In genomic region chr1:25432749-25433388, GRCh38 we compare ENCODE assay signal across 11 cellular contexts. TPM values are rescaled to one million over a fixed set of nuclear protein-coding genes. Genes with fewer than 3 reads are reported as not detected.
DNase-seq lines count a peak whose midpoint lies in the region; ATAC-seq lines count a peak whose summit lies in the region.
"Had no signal": no experiment of that assay in that cellular context is flagged by ENCODE, and none has a peak within 500 bp of the region (broad histone marks: within the 10 kb centered on the region; RNA-seq: fewer than 3 reads in every experiment).

No MANE protein-coding gene starts in this region.

- no peaks in the 10 kb centered on the region for H3K36me3 Mint-ChIP-seq in activated naive CD8-positive, alpha-beta T cell

- H4K91ac ChIP-seq in mesenchymal stem cell (ENCODE audit: low read length), result no peak overlapping the region

- H3K14ac ChIP-seq in mesenchymal stem cell (ENCODE audit: low read length in 2 of 2), result no peak overlapping the region

- no peak overlapping the region for H2BK12ac ChIP-seq in mesenchymal stem cell (ENCODE audit: low read length in 2 of 2)

- H4K8ac ChIP-seq in mesenchymal stem cell (ENCODE audit: low read length), result no peak overlapping the region

- H3K79me1 ChIP-seq in mesenchymal stem cell (replicated peaks; ENCODE audit: low read length, poor library complexity, severe bottlenecking), result peaks cover 13% of the 10 kb centered on the region

- H3K4me3 ChIP-seq in right cardiac atrium (ENCODE audit: low read length) (peak overlapping the region; percentile 99), mesenchymal stem cell (ENCODE audit: insufficient read depth in 1 of 2, low read depth in 1 of 2, low read length in 2 of 2) (peak overlapping the region in 1 of 2 experiments; percentile 89)

- no peak overlapping the region for H3K27ac ChIP-seq in right cardiac atrium (ENCODE audit: low read length)
- H3K27ac ChIP-seq in mesenchymal stem cell (ENCODE audit: low read length, poor library complexity, severe bottlenecking), result no peak overlapping the region

- no peak overlapping the region for H2BK5ac ChIP-seq in mesenchymal stem cell (ENCODE audit: low read depth, low read length, poor library complexity, severe bottlenecking)

- H3K4me1 ChIP-seq in right cardiac atrium (ENCODE audit: control insufficient read depth, insufficient read depth, low read length) (peaks cover 3% of the 10 kb centered on the region), mesenchymal stem cell (ENCODE audit: control insufficient read depth, insufficient read depth, low read depth, low read length) (peaks cover 4% of the 10 kb centered on the region)

- no peak overlapping the region for H3K4ac ChIP-seq in mesenchymal stem cell (ENCODE audit: low read depth in 1 of 2, low read length in 2 of 2)

- H3K4me1 Mint-ChIP-seq in activated naive CD8-positive, alpha-beta T cell (ENCODE audit: low read depth), result peaks cover 65% of the 10 kb centered on the region

- DNase-seq in right cardiac atrium (no peak), left ventricle myocardium superior (no peak), mesenchymal stem cell (no peak), GF-D8 (lab: John Stamatoyannopoulos, UW) (no peak), NCI-H2081 (lab: John Stamatoyannopoulos, UW) (no peak)
- DNase-seq: effector CD4-positive, alpha-beta T cell; SIG-M5 had no signal

- WGBS in right cardiac atrium, result 69% methylated on average over 6 of the region's 6 CpGs
- 100% methylated on average over 3 of the region's 6 CpGs for WGBS in mesenchymal stem cell

- no peak overlapping the region for H2AFZ ChIP-seq in mesenchymal stem cell (ENCODE audit: low read depth, low read length)

- intact Hi-C loops in right cardiac atrium (cut with DNase I) (loop anchor here in 1 of 4 donors (10.0 kb wide), 1 partner anchor 52 kb away; no protein-coding TSS in a partner anchor), left ventricle myocardium superior (cut with micrococcal nuclease) (no loop called here)

- no peaks in the 10 kb centered on the region for H3K36me3 ChIP-seq in mesenchymal stem cell (ENCODE audit: control insufficient read depth in 1 of 2, insufficient read depth in 2 of 2, low read depth in 1 of 2, low read length in 2 of 2)
- H3K36me3 ChIP-seq: HAP-1 had no signal

- no peak overlapping the region for H2AK5ac ChIP-seq in mesenchymal stem cell (ENCODE audit: low read length, severe bottlenecking)

- peak overlapping the region; percentile 84 for H3K9ac ChIP-seq in mesenchymal stem cell (ENCODE audit: low read length)

- no peak overlapping the region for H2BK120ac ChIP-seq in mesenchymal stem cell (ENCODE audit: low read depth, low read length)

- no peak overlapping the region for H3K4me2 ChIP-seq in mesenchymal stem cell (ENCODE audit: low read length, poor library complexity, severe bottlenecking)

- no peaks in the 10 kb centered on the region for H3K9me3 Mint-ChIP-seq in activated naive CD8-positive, alpha-beta T cell (ENCODE audit: low read depth)

- H3K18ac ChIP-seq in mesenchymal stem cell (ENCODE audit: low read depth in 1 of 2, low read length in 2 of 2), result no peak overlapping the region

- no peak for ATAC-seq in right cardiac atrium
- no peak for ATAC-seq in left ventricle myocardium superior
- ATAC-seq in GM18907 (IDR thresholded peaks at IDR 0.05; ENCODE audit: unreplicated experiment), result no peak
- ATAC-seq in GM18867 (IDR thresholded peaks at IDR 0.05; ENCODE audit: unreplicated experiment), result no peak

- H3K27me3 Mint-ChIP-seq in activated naive CD8-positive, alpha-beta T cell, result no peaks in the 10 kb centered on the region

- no peak overlapping the region for H2BK15ac ChIP-seq in mesenchymal stem cell (ENCODE audit: low read depth, poor library complexity, severe bottlenecking)

- peak overlapping the region; percentile 92 for H3K4me3 Mint-ChIP-seq in activated naive CD8-positive, alpha-beta T cell

- no peaks in the 10 kb centered on the region for H3K9me3 ChIP-seq in right cardiac atrium (ENCODE audit: control insufficient read depth, low read length)
- H3K9me3 ChIP-seq in mesenchymal stem cell (ENCODE audit: control insufficient read depth, low read length), result no peaks in the 10 kb centered on the region
- H3K9me3 ChIP-seq: HAP-1 had no signal

- H3K27me3 ChIP-seq in right cardiac atrium (ENCODE audit: control insufficient read depth, insufficient read depth) (no peaks in the 10 kb centered on the region), mesenchymal stem cell (ENCODE audit: control insufficient read depth in 1 of 2, insufficient read depth in 1 of 2, low read length in 2 of 2) (no peaks in the 10 kb centered on the region)

- no peak overlapping the region for H3K23ac ChIP-seq in mesenchymal stem cell (ENCODE audit: low read length in 2 of 2)

- H3K27ac Mint-ChIP-seq in activated naive CD8-positive, alpha-beta T cell, result peak overlapping the region; percentile 86

RNA-seq across cellular contexts. Expression of gene MACO1, which starts 2.2 kb away (rescaled TPM):
- total RNA-seq in right cardiac atrium (10 to 100 TPM; 16.1 to 20.2 (median 17.4) TPM), left ventricle myocardium superior (15.6 TPM)
- polyA plus RNA-seq in right cardiac atrium, result 8.8 TPM
- 24.4 TPM for polyA plus RNA-seq in mesenchymal stem cell (2013, experiment 1 of 2)
- polyA plus RNA-seq in mesenchymal stem cell (2013, experiment 2 of 2), result 23.0 TPM

RNA-seq across cellular contexts. Expression of gene RHCE, which starts 12.2 kb away (rescaled TPM):
- total RNA-seq in right cardiac atrium, result under 1 TPM; 0.54 to 0.70 (median 0.59) TPM
- 0.43 TPM for polyA plus RNA-seq in right cardiac atrium
- total RNA-seq in left ventricle myocardium superior, result 1.0 TPM
- polyA plus RNA-seq in mesenchymal stem cell (2013, experiment 1 of 2), result 0.30 TPM
- 0.47 TPM for polyA plus RNA-seq in mesenchymal stem cell (2013, experiment 2 of 2)
